ENCODE assay signal across 8 cellular contexts in the genomic region with DNA sequence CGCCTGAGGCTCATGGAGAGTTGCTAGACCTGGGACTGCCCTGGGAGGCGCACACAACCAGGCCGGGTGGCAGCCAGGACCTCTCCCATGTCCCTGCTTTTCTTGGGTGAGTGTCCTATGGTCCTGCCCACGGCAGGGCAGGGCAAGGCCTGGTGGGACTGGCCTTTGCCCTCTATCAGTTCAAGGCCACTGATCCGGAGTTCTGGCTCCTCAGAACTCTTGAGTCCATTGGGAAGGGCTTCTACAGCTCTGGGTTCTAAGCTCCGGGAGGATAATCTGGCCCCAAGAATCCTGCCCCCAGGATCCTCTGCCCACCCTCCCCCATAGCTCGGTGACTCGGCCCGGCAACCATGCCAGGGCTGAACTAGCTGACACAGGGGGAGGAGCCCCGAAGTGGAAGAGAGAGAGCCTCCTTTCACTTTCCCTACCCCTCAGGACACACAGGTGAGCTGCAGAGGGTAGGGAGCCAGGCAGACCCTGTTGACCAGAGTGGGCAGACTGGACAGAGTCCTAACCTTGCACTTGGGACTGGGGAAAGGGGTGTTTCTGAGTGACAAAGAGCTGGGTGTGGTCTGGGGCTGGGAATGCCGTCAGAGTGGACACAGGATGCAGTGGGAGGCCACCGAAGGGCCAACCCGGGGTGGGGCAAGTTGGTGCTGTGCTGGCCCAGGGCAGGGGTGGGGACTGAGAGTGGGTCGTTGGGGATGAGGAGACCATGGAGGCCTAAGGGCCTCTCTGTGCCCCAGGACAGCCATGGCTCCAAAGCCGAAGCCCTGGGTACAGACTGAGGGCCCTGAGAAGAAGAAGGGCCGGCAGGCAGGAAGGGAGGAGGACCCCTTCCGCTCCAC. TPM values are rescaled to one million over a fixed set of nuclear protein-coding genes. Genes with fewer than 3 reads are reported as not detected.
DNase-seq lines count a peak whose midpoint lies in the region; ATAC-seq and TF ChIP-seq lines count a peak whose summit lies in the region.

No MANE protein-coding gene starts in this region.

- H2AFZ ChIP-seq in parathyroid adenoma: peak overlapping the region; percentile 96

- intact Hi-C loops in activated T-helper 1 cell treated with anti-CD3 and anti-CD28 coated beads, Interleukin-12 subunit alpha, Interleukin-12 subunit beta, Interleukin-2, Interleukin-4 antibody, amounts not matched to agents 30 ng/mL and 10 ng/mL and 1 ng/mL, durations not matched to agents 14 hours and 24 hours and 36 hours (cut with micrococcal nuclease): loop anchor here (1.0 to 5.0 kb wide), 13 partner anchors 24 to 1404 kb away; partner anchors contain the start of genes ABHD14B, ACY1, DCAF1 and DCP1A

- peaks cover 0 to 43% (median 22%) of the 10 kb centered on the region in 3 donors for H3K4me1 ChIP-seq in gastroesophageal sphincter
- peaks cover 12% of the 10 kb centered on the region for H3K4me1 ChIP-seq in parathyroid adenoma

- H3K9me3 Mint-ChIP-seq in activated T-helper 1 cell treated with anti-CD3 and anti-CD28 coated beads, Interleukin-12 subunit alpha, Interleukin-12 subunit beta, Interleukin-2, Interleukin-4 antibody, amounts not matched to agents 30 ng/mL and 10 ng/mL and 1 ng/mL, durations not matched to agents 14 hours and 24 hours and 36 hours: no peaks in the 10 kb centered on the region

- peak overlapping the region; percentile 84 for H3K27ac Mint-ChIP-seq in activated T-helper 1 cell treated with anti-CD3 and anti-CD28 coated beads, Interleukin-12 subunit alpha, Interleukin-12 subunit beta, Interleukin-2, Interleukin-4 antibody, amounts not matched to agents 30 ng/mL and 10 ng/mL and 1 ng/mL, durations not matched to agents 14 hours and 24 hours and 36 hours

- no peaks in the 10 kb centered on the region for H3K9me3 ChIP-seq in gastroesophageal sphincter
- no peaks in the 10 kb centered on the region for H3K9me3 ChIP-seq in parathyroid adenoma (ENCODE audit: control insufficient read depth, low read length)

- peak; percentile 1 for ATAC-seq in gastroesophageal sphincter
- no peak for ATAC-seq in HG02678 (IDR thresholded peaks at IDR 0.05; ENCODE audit: unreplicated experiment)

- H3K27ac ChIP-seq in gastroesophageal sphincter (peak overlapping the region; percentile 81 to 91 (median 88)), parathyroid adenoma (peak overlapping the region; percentile 97)

- peak; percentile 23 for DNase-seq in AG09319 (ENCODE audit: extremely low read depth, low read depth)
- peak; percentile 87 for DNase-seq in GM20000 (ENCODE audit: low spot score)
- peak; percentile 38 for DNase-seq in NCI-H460 (ENCODE audit: extremely low read depth, low read depth)
- DNase-seq in activated T-helper 1 cell treated with anti-CD3 and anti-CD28 coated beads, Interleukin-12 subunit alpha, Interleukin-12 subunit beta, Interleukin-2, Interleukin-4 antibody, amounts not matched to agents 30 ng/mL and 10 ng/mL and 1 ng/mL, durations not matched to agents 14 hours and 24 hours and 36 hours (ENCODE audit: low spot score): peak; percentile 58
- no peak for DNase-seq in OCI-M2 (lab: John Stamatoyannopoulos, UW; ENCODE audit: unreplicated experiment)

- 29 to 32% methylated on average over 3 to 5 of the region's 17 CpGs for WGBS in gastroesophageal sphincter (ENCODE audit: low coverage in 1 of 2), 2 donors

- TF ChIP-seq EP300 in gastroesophageal sphincter (IDR thresholded peaks at IDR 0.05): no peak

- H3K4me2 ChIP-seq in parathyroid adenoma (ENCODE audit: low read length): peak overlapping the region; percentile 82

- TF ChIP-seq CTCF in AG09319 (IDR thresholded peaks at IDR 0.05; ENCODE audit: low read depth, low read length) (no peak), GM20000 (IDR thresholded peaks at IDR 0.05; ENCODE audit: extremely low read depth, missing control alignments) (no peak), gastroesophageal sphincter (IDR thresholded peaks at IDR 0.05) (no peak), parathyroid adenoma (IDR thresholded peaks at IDR 0.05) (no peak)

- H3K4me1 Mint-ChIP-seq in activated T-helper 1 cell treated with anti-CD3 and anti-CD28 coated beads, Interleukin-12 subunit alpha, Interleukin-12 subunit beta, Interleukin-2, Interleukin-4 antibody, amounts not matched to agents 30 ng/mL and 10 ng/mL and 1 ng/mL, durations not matched to agents 14 hours and 24 hours and 36 hours (ENCODE audit: low read depth): peaks cover 34% of the 10 kb centered on the region

- H3K27me3 ChIP-seq in gastroesophageal sphincter (no peaks in the 10 kb centered on the region), parathyroid adenoma (ENCODE audit: control insufficient read depth, insufficient read depth, low read length) (no peaks in the 10 kb centered on the region)

- peak overlapping the region; percentile 89 for H3K4me3 Mint-ChIP-seq in activated T-helper 1 cell treated with anti-CD3 and anti-CD28 coated beads, Interleukin-12 subunit alpha, Interleukin-12 subunit beta, Interleukin-2, Interleukin-4 antibody, amounts not matched to agents 30 ng/mL and 10 ng/mL and 1 ng/mL, durations not matched to agents 14 hours and 24 hours and 36 hours

- H3K27me3 Mint-ChIP-seq in activated T-helper 1 cell treated with anti-CD3 and anti-CD28 coated beads, Interleukin-12 subunit alpha, Interleukin-12 subunit beta, Interleukin-2, Interleukin-4 antibody, amounts not matched to agents 30 ng/mL and 10 ng/mL and 1 ng/mL, durations not matched to agents 14 hours and 24 hours and 36 hours (ENCODE audit: insufficient read depth): no peaks in the 10 kb centered on the region

- H3K36me3 Mint-ChIP-seq in activated T-helper 1 cell treated with anti-CD3 and anti-CD28 coated beads, Interleukin-12 subunit alpha, Interleukin-12 subunit beta, Interleukin-2, Interleukin-4 antibody, amounts not matched to agents 30 ng/mL and 10 ng/mL and 1 ng/mL, durations not matched to agents 14 hours and 24 hours and 36 hours (ENCODE audit: low read depth): peaks cover 14% of the 10 kb centered on the region

- TF ChIP-seq POLR2A in gastroesophageal sphincter (IDR thresholded peaks at IDR 0.05): no peak

- H3K9ac ChIP-seq in parathyroid adenoma: peak overlapping the region; percentile 93

- peak overlapping the region; percentile 21 to 86 for H3K4me3 ChIP-seq in gastroesophageal sphincter
- peak overlapping the region; percentile 62 for H3K4me3 ChIP-seq in parathyroid adenoma (ENCODE audit: low read depth, low read length)

- H3K36me3 ChIP-seq in gastroesophageal sphincter (peaks cover 0 to 55% of the 10 kb centered on the region in 2 donors), parathyroid adenoma (ENCODE audit: control insufficient read depth, insufficient read depth, low read length) (no peaks in the 10 kb centered on the region)

- H3K79me2 ChIP-seq in parathyroid adenoma: no peaks in the 10 kb centered on the region

RNA-seq across cellular contexts. Expression of gene PARP3, which starts 0.7 kb away (rescaled TPM):
- 13.1 and 15.5 TPM in 2 replicates for total RNA-seq in NCI-H460 (2014; rRNA removed; shearing (Covaris generic))
- polyA plus RNA-seq in NCI-H460 (2014; cell fraction: nucleus; rRNA removed): 26.2 and 33.6 TPM in 2 replicates
- 13.4 and 14.5 TPM in 2 replicates for total RNA-seq in activated T-helper 1 cell treated with anti-CD3 and anti-CD28 coated beads, Interleukin-12 subunit alpha, Interleukin-12 subunit beta, Interleukin-2, Interleukin-4 antibody, amounts not matched to agents 30 ng/mL and 10 ng/mL and 1 ng/mL, durations not matched to agents 14 hours and 24 hours and 36 hours
- 10 to 100 TPM; 19.5 to 43.0 (median 22.8) TPM for total RNA-seq in gastroesophageal sphincter

RNA-seq across cellular contexts. Expression of gene RRP9, which starts 1.1 kb away (rescaled TPM):
- 29.7 and 32.2 TPM in 2 replicates for total RNA-seq in NCI-H460 (2014; rRNA removed; shearing (Covaris generic))
- 84.8 and 89.9 TPM in 2 replicates for polyA plus RNA-seq in NCI-H460 (2014; cell fraction: nucleus; rRNA removed)
- 91.8 and 93.1 TPM in 2 replicates for total RNA-seq in activated T-helper 1 cell treated with anti-CD3 and anti-CD28 coated beads, Interleukin-12 subunit alpha, Interleukin-12 subunit beta, Interleukin-2, Interleukin-4 antibody, amounts not matched to agents 30 ng/mL and 10 ng/mL and 1 ng/mL, durations not matched to agents 14 hours and 24 hours and 36 hours
- 10 to 100 TPM in 2 of 4 donors, 1 to 10 TPM in 2; 5.3 to 14.8 (median 10.9) TPM for total RNA-seq in gastroesophageal sphincter

RNA-seq across cellular contexts. Expression of gene GPR62, which starts 12.4 kb away (rescaled TPM):
- total RNA-seq in NCI-H460 (2014; rRNA removed; shearing (Covaris generic)): not detected in 2 replicates
- polyA plus RNA-seq in NCI-H460 (2014; cell fraction: nucleus; rRNA removed): not detected in 2 replicates
- total RNA-seq in activated T-helper 1 cell treated with anti-CD3 and anti-CD28 coated beads, Interleukin-12 subunit alpha, Interleukin-12 subunit beta, Interleukin-2, Interleukin-4 antibody, amounts not matched to agents 30 ng/mL and 10 ng/mL and 1 ng/mL, durations not matched to agents 14 hours and 24 hours and 36 hours: not detected in 2 replicates
- under 1 TPM in 1 of 4 donors, not detected in 3; 0.31 TPM for total RNA-seq in gastroesophageal sphincter

RNA-seq across cellular contexts. Expression of gene PCBP4, which starts 24.4 kb away (rescaled TPM):
- total RNA-seq in NCI-H460 (2014; rRNA removed; shearing (Covaris generic)): 7.5 and 10.9 TPM in 2 replicates
- 32.1 and 38.4 TPM in 2 replicates for polyA plus RNA-seq in NCI-H460 (2014; cell fraction: nucleus; rRNA removed)
- total RNA-seq in activated T-helper 1 cell treated with anti-CD3 and anti-CD28 coated beads, Interleukin-12 subunit alpha, Interleukin-12 subunit beta, Interleukin-2, Interleukin-4 antibody, amounts not matched to agents 30 ng/mL and 10 ng/mL and 1 ng/mL, durations not matched to agents 14 hours and 24 hours and 36 hours: 14.8 and 18.0 TPM in 2 replicates
- total RNA-seq in gastroesophageal sphincter: 100 to 1,000 TPM in 3 of 4 donors, 10 to 100 TPM in 1; 80.7 to 335 (median 186) TPM

RNA-seq across cellular contexts. Expression of gene ABHD14B, which starts 31.0 kb away (rescaled TPM):
- 52.2 and 58.3 TPM in 2 replicates for total RNA-seq in NCI-H460 (2014; rRNA removed; shearing (Covaris generic))
- polyA plus RNA-seq in NCI-H460 (2014; cell fraction: nucleus; rRNA removed): 90.2 and 128 TPM in 2 replicates
- 37.9 and 38.0 TPM in 2 replicates for total RNA-seq in activated T-helper 1 cell treated with anti-CD3 and anti-CD28 coated beads, Interleukin-12 subunit alpha, Interleukin-12 subunit beta, Interleukin-2, Interleukin-4 antibody, amounts not matched to agents 30 ng/mL and 10 ng/mL and 1 ng/mL, durations not matched to agents 14 hours and 24 hours and 36 hours
- total RNA-seq in gastroesophageal sphincter: 10 to 100 TPM; 34.6 to 46.8 (median 45.1) TPM
